16 cellular contexts compared by ENCODE assay signal in genomic region chr21:38994014-38994413, GRCh38.
DNase-seq lines count a peak whose midpoint lies in the region; ATAC-seq, FAIRE-seq and TF ChIP-seq lines count a peak whose summit lies in the region.
"Had no signal": no experiment of that assay in that cellular context is flagged by ENCODE, and none has a peak within 500 bp of the region (broad histone marks: within the 10 kb centered on the region; RNA-seq: fewer than 3 reads in every experiment).

No MANE protein-coding gene starts in this region.

- no peak overlapping the region for H3K4me2 ChIP-seq in mesenchymal stem cell (ENCODE audit: low read length, poor library complexity, severe bottlenecking)

- no peak overlapping the region for H3K14ac ChIP-seq in mesenchymal stem cell (ENCODE audit: low read length in 2 of 2)

- peak overlapping the region; percentile 85 for H4K91ac ChIP-seq in mesenchymal stem cell (ENCODE audit: low read length)

- TF ChIP-seq POLR2A in GM12892 (IDR thresholded peaks at IDR 0.05; ENCODE audit: low read depth, low read length), result no peak
- no peak for TF ChIP-seq POLR2A in GM12891 (IDR thresholded peaks at IDR 0.05; ENCODE audit: low read depth, low read length)

- H3K27me3 ChIP-seq in mesenchymal stem cell (ENCODE audit: control insufficient read depth in 1 of 2, insufficient read depth in 1 of 2, low read length in 2 of 2), result peaks cover 0 to 52% of the 10 kb centered on the region in 2 experiments
- H3K27me3 ChIP-seq in stomach smooth muscle (ENCODE audit: control insufficient read depth in 1 of 2, insufficient read depth in 2 of 2, low read length in 2 of 2), result no peaks in the 10 kb centered on the region
- H3K27me3 ChIP-seq: BE2C had no signal

- no peak overlapping the region for H3K23ac ChIP-seq in mesenchymal stem cell (ENCODE audit: low read length in 2 of 2)

- peak overlapping the region; percentile 83 to 86 for H3K18ac ChIP-seq in mesenchymal stem cell (ENCODE audit: low read depth in 1 of 2, low read length in 2 of 2)

- H3K27ac ChIP-seq in KOPT-K1 (ENCODE audit: low read depth, low read length, poor library complexity, severe bottlenecking) (peak overlapping the region; percentile 59), mesenchymal stem cell (ENCODE audit: low read length, poor library complexity, severe bottlenecking) (no peak overlapping the region), stomach smooth muscle (ENCODE audit: low read length) (peak overlapping the region; percentile 11)

- FAIRE-seq in GM12892 (lab: Jason Lieb, UNC) (no peak), GM12891 (lab: Jason Lieb, UNC) (no peak)

- H4K8ac ChIP-seq in mesenchymal stem cell (ENCODE audit: low read length), result peak overlapping the region; percentile 90

- ATAC-seq in HG03439 (IDR thresholded peaks at IDR 0.05; ENCODE audit: unreplicated experiment), result no peak
- no peak for ATAC-seq in activated T-cell treated with anti-CD3 and anti-CD28 coated beads, Interleukin-2, amount 50 U/mL, for 72 hours (replicated peaks in 1 of 2)
- ATAC-seq: activated CD4-positive, CD25-positive, alpha-beta regulatory T cell treated with anti-CD3 and anti-CD28 coated beads, Interleukin-2, amount 50 U/mL, for 24 hours; effector memory CD8-positive, alpha-beta T cell; naive thymus-derived CD8-positive, alpha-beta T cell had no signal

- no peak overlapping the region for H2AFZ ChIP-seq in mesenchymal stem cell (ENCODE audit: low read depth, low read length)

- peak overlapping the region; percentile 19 for H2BK5ac ChIP-seq in mesenchymal stem cell (ENCODE audit: low read depth, low read length, poor library complexity, severe bottlenecking)

- H2BK120ac ChIP-seq in mesenchymal stem cell (ENCODE audit: low read depth, low read length), result peak overlapping the region; percentile 45

- H2BK12ac ChIP-seq in mesenchymal stem cell (ENCODE audit: low read length in 2 of 2), result peak overlapping the region; percentile 88 to 96

- H3K9ac ChIP-seq in mesenchymal stem cell (ENCODE audit: low read length), result no peak overlapping the region
- H3K9ac ChIP-seq in stomach smooth muscle (ENCODE audit: low read length in 2 of 2), result no peak overlapping the region

- no peak for TF ChIP-seq CTCF in chondrocyte (IDR thresholded peaks at IDR 0.05)

- no peaks in the 10 kb centered on the region for H3K79me1 ChIP-seq in mesenchymal stem cell (replicated peaks; ENCODE audit: low read length, poor library complexity, severe bottlenecking)

- 96% methylated on average over 11 of the region's 11 CpGs for WGBS in mesenchymal stem cell

- H3K4me1 Mint-ChIP-seq in chondrocyte (ENCODE audit: low read depth), result peaks cover 52% of the 10 kb centered on the region
- peaks cover 14% of the 10 kb centered on the region for H3K4me1 Mint-ChIP-seq in activated T-cell treated with anti-CD3 and anti-CD28 coated beads, Interleukin-2, amount 50 U/mL, for 72 hours (ENCODE audit: low read depth)

- no peaks in the 10 kb centered on the region for H3K36me3 Mint-ChIP-seq in chondrocyte (ENCODE audit: low read depth)
- no peaks in the 10 kb centered on the region for H3K36me3 Mint-ChIP-seq in activated T-cell treated with anti-CD3 and anti-CD28 coated beads, Interleukin-2, amount 50 U/mL, for 72 hours (ENCODE audit: insufficient read depth in 2 of 2)
- H3K36me3 Mint-ChIP-seq: naive thymus-derived CD8-positive, alpha-beta T cell had no signal

- H3K27me3 Mint-ChIP-seq in chondrocyte (ENCODE audit: low read depth), result peaks cover 11% of the 10 kb centered on the region
- peaks cover 54% of the 10 kb centered on the region for H3K27me3 Mint-ChIP-seq in activated T-cell treated with anti-CD3 and anti-CD28 coated beads, Interleukin-2, amount 50 U/mL, for 72 hours (ENCODE audit: low read depth)

- H3K4me3 ChIP-seq in mesenchymal stem cell (ENCODE audit: insufficient read depth in 1 of 2, low read depth in 1 of 2, low read length in 2 of 2) (no peak overlapping the region), stomach smooth muscle (ENCODE audit: low read length in 2 of 2) (no peak overlapping the region)

- no peak overlapping the region for H2BK15ac ChIP-seq in mesenchymal stem cell (ENCODE audit: low read depth, poor library complexity, severe bottlenecking)

- no peaks in the 10 kb centered on the region for H3K9me3 ChIP-seq in KOPT-K1 (ENCODE audit: insufficient read depth, low read length, poor library complexity, severe bottlenecking)
- no peaks in the 10 kb centered on the region for H3K9me3 ChIP-seq in mesenchymal stem cell (ENCODE audit: control insufficient read depth, low read length)
- H3K9me3 ChIP-seq in stomach smooth muscle (ENCODE audit: control insufficient read depth in 2 of 2, low read length in 2 of 2), result no peaks in the 10 kb centered on the region

- no peaks in the 10 kb centered on the region for H3K9me3 Mint-ChIP-seq in chondrocyte (ENCODE audit: low read depth)
- no peaks in the 10 kb centered on the region for H3K9me3 Mint-ChIP-seq in activated T-cell treated with anti-CD3 and anti-CD28 coated beads, Interleukin-2, amount 50 U/mL, for 72 hours
- H3K9me3 Mint-ChIP-seq: effector memory CD8-positive, alpha-beta T cell; naive thymus-derived CD8-positive, alpha-beta T cell had no signal

- no peak overlapping the region for H3K4me3 Mint-ChIP-seq in chondrocyte (ENCODE audit: unreplicated experiment)
- H3K4me3 Mint-ChIP-seq in activated T-cell treated with anti-CD3 and anti-CD28 coated beads, Interleukin-2, amount 50 U/mL, for 72 hours, result no peak overlapping the region
- H3K4me3 Mint-ChIP-seq: effector memory CD8-positive, alpha-beta T cell; naive thymus-derived CD8-positive, alpha-beta T cell had no signal

- DNase-seq in chondrocyte (ENCODE audit: low spot score), result no peak
- DNase-seq in mesenchymal stem cell, result no peak
- no peak for DNase-seq in GM12892 (ENCODE audit: insufficient read length)
- no peak for DNase-seq in GM12891 (ENCODE audit: insufficient read length, low spot score)
- no peak for DNase-seq in activated T-cell treated with anti-CD3 and anti-CD28 coated beads, Interleukin-2, amount 50 U/mL, for 72 hours
- DNase-seq: activated naive CD4-positive, alpha-beta T cell treated with Interleukin-2 at 50 U/mL for 16 hours; BE2C; effector memory CD8-positive, alpha-beta T cell; islet precursor cell; KBM-7; naive thymus-derived CD8-positive, alpha-beta T cell; NCI-H1436 treated with DMSO at 0.1 percent for 48 hours had no signal

- H3K4me1 ChIP-seq in mesenchymal stem cell (ENCODE audit: control insufficient read depth, insufficient read depth, low read depth, low read length), result peaks cover 24% of the 10 kb centered on the region
- peaks cover 45% of the 10 kb centered on the region for H3K4me1 ChIP-seq in stomach smooth muscle (ENCODE audit: control insufficient read depth, insufficient read depth, low read length)

- H3K36me3 ChIP-seq in KOPT-K1 (ENCODE audit: insufficient read depth, low read length) (no peaks in the 10 kb centered on the region), mesenchymal stem cell (ENCODE audit: control insufficient read depth in 1 of 2, insufficient read depth in 2 of 2, low read depth in 1 of 2, low read length in 2 of 2) (no peaks in the 10 kb centered on the region), stomach smooth muscle (ENCODE audit: control insufficient read depth in 2 of 2, insufficient read depth in 2 of 2, low read length in 2 of 2) (no peaks in the 10 kb centered on the region)
- H3K36me3 ChIP-seq: BE2C had no signal

- peak overlapping the region; percentile 19 for H2AK5ac ChIP-seq in mesenchymal stem cell (ENCODE audit: low read length, severe bottlenecking)

- H3K4ac ChIP-seq in mesenchymal stem cell (ENCODE audit: low read depth in 1 of 2, low read length in 2 of 2), result peak overlapping the region in 1 of 2 experiments; percentile 29

- H3K27ac Mint-ChIP-seq in chondrocyte (ENCODE audit: unreplicated experiment), result peak overlapping the region; percentile 52
- H3K27ac Mint-ChIP-seq in activated T-cell treated with anti-CD3 and anti-CD28 coated beads, Interleukin-2, amount 50 U/mL, for 72 hours, result no peak overlapping the region
- H3K27ac Mint-ChIP-seq: effector memory CD8-positive, alpha-beta T cell; naive thymus-derived CD8-positive, alpha-beta T cell had no signal

TF ChIP-seq in GM12891, 5 proteins besides CTCF, POLR2A, EP300 and RAD21:
- no peak for TF ChIP-seq PAX5 (IDR thresholded peaks at IDR 0.05; ENCODE audit: insufficient read depth, low read length, severe bottlenecking)
- no peak for TF ChIP-seq SPI1 (IDR thresholded peaks at IDR 0.05; ENCODE audit: low read depth, low read length)
- TF ChIP-seq TAF1 (IDR thresholded peaks at IDR 0.05; ENCODE audit: low read depth, low read length), result no peak
- no peak for TF ChIP-seq POLR2AphosphoS5 (IDR thresholded peaks at IDR 0.05; ENCODE audit: low read depth, low read length)
- TF ChIP-seq POU2F2 (IDR thresholded peaks at IDR 0.05; ENCODE audit: low read depth, low read length), result no peak
